2 cellular contexts compared by ENCODE assay signal in the genomic region with DNA sequence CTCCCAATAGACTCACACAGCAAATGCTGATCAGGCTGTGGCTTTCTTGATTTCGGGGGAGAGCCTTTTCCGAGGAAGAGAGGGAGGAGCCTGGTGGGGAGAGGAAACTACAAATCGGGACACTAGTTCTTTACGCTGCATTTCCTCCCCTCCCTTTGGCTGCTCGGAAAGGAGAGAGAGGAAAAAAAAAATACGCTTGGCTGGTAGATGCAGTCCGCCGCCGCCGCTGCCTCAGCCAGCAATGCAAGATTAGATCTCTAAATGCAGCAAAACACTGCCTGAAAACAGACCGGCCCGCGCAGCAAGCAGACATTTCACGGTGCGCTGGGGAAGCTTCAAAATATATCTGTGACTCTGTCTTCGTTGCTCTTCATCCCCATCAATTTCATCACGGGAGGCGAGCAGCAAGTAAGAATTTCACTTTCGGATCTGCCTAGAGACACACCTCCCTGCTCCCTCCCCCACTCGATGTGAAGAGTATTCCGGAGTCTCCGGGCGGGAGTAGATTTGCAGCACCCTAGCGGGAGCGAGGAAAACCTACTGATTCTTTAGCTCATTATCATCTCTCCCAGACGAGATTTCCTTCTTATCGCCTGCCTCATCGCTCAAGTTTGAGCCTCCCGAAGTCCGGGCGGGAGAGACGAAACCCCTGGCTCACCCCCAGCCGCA.
TF ChIP-seq lines count a peak whose summit lies in the region.

Gene PCDH17, plus strand, starts transcription at position 138 of the 669 bp plus-strand sequence. CDS start 803 bp downstream, outside the sequence.

TF ChIP-seq in A549, 52 proteins besides CTCF, POLR2A, EP300 and RAD21 (continued from another document):
- TF ChIP-seq EHMT2 (IDR thresholded peaks at IDR 0.05; ENCODE audit: low read depth) (no peak), TP53 (CRISPR knock-in tag; IDR thresholded peaks at IDR 0.05) (no peak), RNF2 (IDR thresholded peaks at IDR 0.05; ENCODE audit: borderline replicate concordance, low read depth) (no peak), MAX (IDR thresholded peaks at IDR 0.05) (no peak), HDAC2 (IDR thresholded peaks at IDR 0.05) (no peak)

TF ChIP-seq in HEK293T, 16 proteins besides CTCF, POLR2A, EP300 and RAD21 (continued from another document):
- TF ChIP-seq SP1 (IDR thresholded peaks at IDR 0.05) = no peak
